Comparison of ENCODE assay signal across 20 cellular contexts in the genomic region with DNA sequence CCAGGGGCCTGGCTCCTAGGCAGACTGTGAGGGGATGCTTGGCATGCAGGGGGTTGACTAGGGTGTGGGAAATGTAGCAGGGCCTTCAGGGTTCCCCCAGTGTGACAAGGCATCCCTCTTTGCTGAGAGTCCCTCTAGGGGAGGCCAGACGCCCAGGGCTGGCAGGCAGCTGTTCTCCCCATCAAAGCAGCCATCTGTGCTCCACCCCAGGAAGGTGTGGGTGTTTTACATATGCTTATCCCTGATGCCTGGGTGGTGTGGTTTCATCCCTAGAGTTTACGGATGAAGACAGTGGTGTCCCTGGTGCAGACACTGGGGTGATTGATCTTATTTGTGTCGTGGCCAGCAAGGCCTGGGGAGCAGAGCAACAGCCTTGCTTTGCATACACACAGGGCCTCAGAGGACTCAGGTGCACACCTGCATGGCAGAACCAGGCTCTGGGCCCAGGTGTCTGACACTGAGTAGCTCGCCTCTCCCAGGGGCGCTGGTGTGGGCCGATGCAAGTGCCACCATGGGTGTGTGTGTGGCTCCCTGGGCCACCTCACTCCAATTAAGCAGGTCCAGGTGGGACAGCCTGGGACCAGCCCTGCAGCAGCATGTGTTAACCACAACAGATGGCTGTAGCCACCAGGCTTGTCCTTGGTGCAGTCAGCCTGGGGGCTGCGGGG.
DNase-seq lines count a peak whose midpoint lies in the region; ATAC-seq and TF ChIP-seq lines count a peak whose summit lies in the region.
"Had no signal": no experiment of that assay in that cellular context is flagged by ENCODE, and none has a peak within 500 bp of the region (broad histone marks: within the 10 kb centered on the region; RNA-seq: fewer than 3 reads in every experiment).

No MANE protein-coding gene starts in this region.

- no peak overlapping the region for H2BK5ac ChIP-seq in H9 (ENCODE audit: insufficient read length, low read length)

- H2AK5ac ChIP-seq in H9 (ENCODE audit: insufficient read length, low read length) = no peak overlapping the region

- DNase-seq in H9 (peak; percentile 21), WERI-Rb-1 (no peak), myocyte (ENCODE audit: low read depth) (peak; percentile 46), MG63 (no peak), NCI-H226 (no peak), substantia nigra (lab: John Stamatoyannopoulos, UW) (no peak)
- DNase-seq: activated CD4-positive, alpha-beta memory T cell treated with anti-CD3 and anti-CD28 coated beads for 36 hours; activated naive CD8-positive, alpha-beta T cell treated with anti-CD3 and anti-CD28 coated beads for 36 hours; COR-L47; mesendoderm; NCI-H187; T-helper 2 cell; trophoblast cell had no signal

- no peaks in the 10 kb centered on the region for H3K27me3 Mint-ChIP-seq in H9 (ENCODE audit: low read depth)
- H3K27me3 Mint-ChIP-seq: activated CD4-positive, alpha-beta memory T cell treated with anti-CD3 and anti-CD28 coated beads for 36 hours; activated naive CD8-positive, alpha-beta T cell treated with anti-CD3 and anti-CD28 coated beads for 36 hours; stimulated activated naive CD8-positive, alpha-beta T cell treated with anti-CD3 and anti-CD28 coated beads, Interleukin-15, Interleukin-2, amounts not matched to agents 100 ng/mL and 50 ng/mL, for 24 hours had no signal

- no peak overlapping the region for H2BK120ac ChIP-seq in H9 (ENCODE audit: low read depth, low read length, poor library complexity, severe bottlenecking)

- no peak overlapping the region for H3K4me3 Mint-ChIP-seq in H9
- H3K4me3 Mint-ChIP-seq: activated CD4-positive, alpha-beta memory T cell treated with anti-CD3 and anti-CD28 coated beads for 36 hours; activated naive CD8-positive, alpha-beta T cell treated with anti-CD3 and anti-CD28 coated beads for 36 hours; nephron; stimulated activated naive CD8-positive, alpha-beta T cell treated with anti-CD3 and anti-CD28 coated beads, Interleukin-15, Interleukin-2, amounts not matched to agents 100 ng/mL and 50 ng/mL, for 24 hours had no signal

- H3K27ac Mint-ChIP-seq in H9 = peak overlapping the region; percentile 18 to 74 (median 49); a peak in 3 of 7 replicates
- H3K27ac Mint-ChIP-seq: activated CD4-positive, alpha-beta memory T cell treated with anti-CD3 and anti-CD28 coated beads for 36 hours; activated naive CD8-positive, alpha-beta T cell treated with anti-CD3 and anti-CD28 coated beads for 36 hours; nephron; stimulated activated naive CD8-positive, alpha-beta T cell treated with anti-CD3 and anti-CD28 coated beads, Interleukin-15, Interleukin-2, amounts not matched to agents 100 ng/mL and 50 ng/mL, for 24 hours had no signal

- no peak overlapping the region for H4K8ac ChIP-seq in H9 (replicated peaks; ENCODE audit: insufficient read length, low read depth, low read length)

- no peak overlapping the region for H2BK20ac ChIP-seq in H9 (ENCODE audit: low read depth, low read length, poor library complexity, severe bottlenecking)

- TF ChIP-seq CTCF in H9 (conservative IDR thresholded peaks at IDR 0.05) (no peak), WERI-Rb-1 (IDR thresholded peaks at IDR 0.05; ENCODE audit: low read depth, low read length) (0 out of 2 replicates have a peak, but pooled peaks have one; percentile 20)

- H2BK12ac ChIP-seq in H9 (ENCODE audit: insufficient read length, low read depth, low read length) = no peak overlapping the region

- no CpG with 5 or more reads among the region's 7 CpGs for WGBS in H9 (ENCODE audit: extremely low coverage, insufficient read length, low lambda C conversion rate)

- H3K4me3 ChIP-seq in BLaER1 (no peak overlapping the region), WERI-Rb-1 (ENCODE audit: low read depth, low read length) (no peak overlapping the region), MG63 (no peak overlapping the region)
- H3K4me3 ChIP-seq: prostate gland, skin epidermis had no signal

- H3K56ac ChIP-seq in H9 (ENCODE audit: insufficient read length, low read depth, low read length) = no peak overlapping the region

- H3K9me3 Mint-ChIP-seq in H9 = no peaks in the 10 kb centered on the region
- H3K9me3 Mint-ChIP-seq: activated CD4-positive, alpha-beta memory T cell treated with anti-CD3 and anti-CD28 coated beads for 36 hours; activated naive CD8-positive, alpha-beta T cell treated with anti-CD3 and anti-CD28 coated beads for 36 hours; nephron; stimulated activated naive CD8-positive, alpha-beta T cell treated with anti-CD3 and anti-CD28 coated beads, Interleukin-15, Interleukin-2, amounts not matched to agents 100 ng/mL and 50 ng/mL, for 24 hours had no signal

- H4K5ac ChIP-seq in H9 (ENCODE audit: insufficient read length, low read depth, low read length) = no peak overlapping the region

- H2AFZ ChIP-seq in H9 (ENCODE audit: low read length) = no peak overlapping the region

- H3K79me2 ChIP-seq in H9 (ENCODE audit: insufficient read depth, low read length) = no peaks in the 10 kb centered on the region

- H4K91ac ChIP-seq in H9 (ENCODE audit: insufficient read length, low read depth, low read length) = no peak overlapping the region

- no peak overlapping the region; the same call in 1 of the 2 replicates for H3K14ac ChIP-seq in H9 (ENCODE audit: insufficient read depth, low read length)

- H3K27ac ChIP-seq in BLaER1 (peak overlapping the region; percentile 53; the same call in 1 of the 2 replicates), H9 (ENCODE audit: insufficient read length, low read depth, low read length) (no peak overlapping the region), WERI-Rb-1 (peak overlapping the region; percentile 0), substantia nigra (ENCODE audit: low read depth, low read length, poor library complexity, severe bottlenecking) (no peak overlapping the region)
- H3K27ac ChIP-seq: prostate gland had no signal

- no peaks in the 10 kb centered on the region for H3K27me3 ChIP-seq in BLaER1
- no peaks in the 10 kb centered on the region for H3K27me3 ChIP-seq in H9 (ENCODE audit: insufficient read depth, low read length)
- H3K27me3 ChIP-seq in WERI-Rb-1 (ENCODE audit: insufficient read depth, low read depth, severe bottlenecking) = no peaks in the 10 kb centered on the region
- H3K27me3 ChIP-seq in MG63 = no peaks in the 10 kb centered on the region

- ATAC-seq in GM21367 (IDR thresholded peaks at IDR 0.05; ENCODE audit: unreplicated experiment) = no peak
- ATAC-seq: Panc1 had no signal

- H3K18ac ChIP-seq in H9 (ENCODE audit: insufficient read length, low read depth, low read length) = no peak overlapping the region

- H4K20me1 ChIP-seq in BLaER1 = peaks cover 98% of the 10 kb centered on the region
- peaks cover 2% of the 10 kb centered on the region for H4K20me1 ChIP-seq in H9 (ENCODE audit: control insufficient read depth, insufficient read depth, insufficient read length)

- H3K4me2 ChIP-seq in BLaER1 (no peak overlapping the region), H9 (ENCODE audit: insufficient read depth, insufficient read length, low read length) (no peak overlapping the region)

- H3K36me3 ChIP-seq in BLaER1 = peaks cover 99% of the 10 kb centered on the region
- peaks cover 67% of the 10 kb centered on the region for H3K36me3 ChIP-seq in WERI-Rb-1
- H3K36me3 ChIP-seq in MG63 = peaks cover 61% of the 10 kb centered on the region

- peaks cover 3 to 45% (median 29%) of the 10 kb centered on the region in 3 experiments; a peak in 6 of 7 replicates for H3K36me3 Mint-ChIP-seq in H9 (ENCODE audit: insufficient read depth in 1 of 3, low read depth in 3 of 3)

- peaks cover 27% of the 10 kb centered on the region for H3K4me1 ChIP-seq in BLaER1
- no peaks in the 10 kb centered on the region for H3K4me1 ChIP-seq in H9 (ENCODE audit: insufficient read depth, low read length)
- H3K4me1 ChIP-seq: prostate gland had no signal

- H3K4me1 Mint-ChIP-seq in H9 = peaks cover 6 to 19% of the 10 kb centered on the region in 2 experiments
- H3K4me1 Mint-ChIP-seq: nephron had no signal

- no peaks in the 10 kb centered on the region for H3K9me3 ChIP-seq in BLaER1
- no peaks in the 10 kb centered on the region for H3K9me3 ChIP-seq in H9 (ENCODE audit: control insufficient read depth, low read depth, low read length)
- no peaks in the 10 kb centered on the region for H3K9me3 ChIP-seq in WERI-Rb-1 (ENCODE audit: severe bottlenecking)
- no peaks in the 10 kb centered on the region for H3K9me3 ChIP-seq in MG63
- H3K9me3 ChIP-seq: prostate gland had no signal

- no peak overlapping the region for H3K4ac ChIP-seq in H9 (ENCODE audit: low read depth, low read length)

- H3K9ac ChIP-seq in BLaER1 (no peak overlapping the region), H9 (ENCODE audit: extremely low read depth, insufficient read length, low read length) (no peak overlapping the region)

- H3K79me1 ChIP-seq in H9 (ENCODE audit: insufficient read depth, low read depth, low read length, poor library complexity, severe bottlenecking) = no peaks in the 10 kb centered on the region

- H3K23ac ChIP-seq in H9 (ENCODE audit: insufficient read length, low read depth, low read length) = no peak overlapping the region

- H2BK15ac ChIP-seq in H9 (ENCODE audit: low read depth, low read length) = no peak overlapping the region

- no peaks in the 10 kb centered on the region for H3K23me2 ChIP-seq in H9 (ENCODE audit: insufficient read length, low read depth, low read length, poor library complexity, severe bottlenecking)

- H3T11ph ChIP-seq in H9 (ENCODE audit: low read length) = no peak overlapping the region

Comparison
In these comparisons a context has a peak if more than half of its experiments do, and no peak if none do; other contexts are left out.
1. H3K27ac ChIP-seq: peak in BLaER1 (single experiment) and WERI-Rb-1 (single experiment); none in H9 (single experiment) and substantia nigra (single experiment).
2. DNase-seq: peak in H9 (single experiment) and myocyte (single experiment); none in WERI-Rb-1 (single experiment), MG63 (single experiment), NCI-H226 (single experiment) and substantia nigra (0 of 49).